ENCODE assay signal across 8 cellular contexts in genomic region chr2:11784747-11785610, GRCh38.
DNase-seq lines count a peak whose midpoint lies in the region; TF ChIP-seq lines count a peak whose summit lies in the region.

No MANE protein-coding gene starts in this region.

- H3K36me3 ChIP-seq in Loucy (ENCODE audit: insufficient read depth, low read length): peaks cover 98% of the 10 kb centered on the region; the same call in 1 of the 2 replicates

- DNase-seq in EH (ENCODE audit: low read depth) (peak; percentile 66), activated T-cell treated with anti-CD3 and anti-CD28 coated beads for 24 hours (ENCODE audit: low read depth) (peak; percentile 23), epithelial cell of esophagus (ENCODE audit: low read depth) (peak; percentile 25), midbrain (lab: John Stamatoyannopoulos, UW) (peak; percentile 28), DMS153 (lab: John Stamatoyannopoulos, UW) (no peak), NCI-H226 (no peak)
- DNase-seq in stimulated activated naive CD4-positive, alpha-beta T cell treated with Interleukin-2 at 50 U/mL for 16 hours (lab: John Stamatoyannopoulos, UW): peak; percentile 3

- TF ChIP-seq CTCF in Loucy (conservative IDR thresholded peaks at IDR 0.05; ENCODE audit: low read length) (peak; percentile 81), epithelial cell of esophagus (IDR thresholded peaks at IDR 0.05; ENCODE audit: insufficient read depth, low read depth, low read length, missing control alignments) (peak; percentile 79)

- H3K79me2 ChIP-seq in Loucy (ENCODE audit: insufficient read depth, low read length): no peaks in the 10 kb centered on the region

- H3K4me1 ChIP-seq in Loucy (ENCODE audit: insufficient read depth, low read length, poor library complexity, severe bottlenecking): no peaks in the 10 kb centered on the region

- H3K9me2 ChIP-seq in Loucy (replicated peaks; ENCODE audit: low read depth, low read length): no peaks in the 10 kb centered on the region

- H4K20me1 ChIP-seq in Loucy (ENCODE audit: insufficient read depth, low read length, poor library complexity, severe bottlenecking): no peaks in the 10 kb centered on the region

- H3K4me3 ChIP-seq in Loucy (ENCODE audit: low read length, poor library complexity, severe bottlenecking) (no peak overlapping the region), epithelial cell of esophagus (ENCODE audit: low read length) (no peak overlapping the region)

- no peaks in the 10 kb centered on the region for H3K27me3 ChIP-seq in Loucy (ENCODE audit: insufficient read depth, low read length, poor library complexity, severe bottlenecking)

- no peak overlapping the region for H2AFZ ChIP-seq in Loucy (ENCODE audit: low read length)

- no peaks in the 10 kb centered on the region for H3K9me3 ChIP-seq in Loucy (ENCODE audit: insufficient read depth, low read depth, low read length)

- no peak overlapping the region for H3K4me2 ChIP-seq in Loucy (ENCODE audit: low read depth, low read length, poor library complexity, severe bottlenecking)

- no peaks in the 10 kb centered on the region for H3F3A ChIP-seq in Loucy (ENCODE audit: low read depth)

- no peak overlapping the region for H3K9ac ChIP-seq in Loucy (ENCODE audit: low read depth, low read length, poor library complexity, severe bottlenecking)

Comparison
In these comparisons a context has a peak if more than half of its experiments do, and no peak if none do; other contexts are left out.
1. DNase-seq: peak in EH (single experiment), activated T-cell treated with anti-CD3 and anti-CD28 coated beads for 24 hours (single experiment), epithelial cell of esophagus (single experiment), midbrain (single experiment) and stimulated activated naive CD4-positive, alpha-beta T cell treated with Interleukin-2 at 50 U/mL for 16 hours (single experiment); none in DMS153 (single experiment) and NCI-H226 (single experiment).